Comparison of ENCODE assay signal across 8 cellular contexts in genomic region chr20:38251441-38251840, GRCh38. TPM values are rescaled to one million over a fixed set of nuclear protein-coding genes. Genes with fewer than 3 reads are reported as not detected.
"Had no signal": no experiment of that assay in that cellular context is flagged by ENCODE, and none has a peak within 500 bp of the region (broad histone marks: within the 10 kb centered on the region; RNA-seq: fewer than 3 reads in every experiment).

No MANE protein-coding gene starts in this region.

RNA-seq across cellular contexts. Expression of gene KIAA1755, which starts 9.1 kb away (rescaled TPM):
- total RNA-seq: activated B cell treated with CpG ODN at 0.5 μM for 24 hours; activated CD4-positive, alpha-beta T cell treated with anti-CD3 and anti-CD28 coated beads, Interleukin-2, amount 10 ng/mL, durations not matched to agents 24 days and 14 days; activated CD8-positive, alpha-beta memory T cell treated with anti-CD3 and anti-CD28 coated beads, Interleukin-2, amount 10 ng/mL, durations not matched to agents 7 days and 5 days; activated T-helper 1 cell treated with anti-CD3 and anti-CD28 coated beads, Interleukin-12 subunit alpha, Interleukin-12 subunit beta, Interleukin-2, Interleukin-4 antibody, amounts not matched to agents 30 ng/mL and 10 ng/mL and 1 ng/mL, durations not matched to agents 14 hours and 24 hours and 36 hours; T-helper 17 cell had no signal
- polyA plus RNA-seq: HepG2 had no signal

RNA-seq across cellular contexts. Expression of gene BPI, which starts 52.5 kb away (rescaled TPM):
- total RNA-seq: activated B cell treated with CpG ODN at 0.5 μM for 24 hours; activated CD4-positive, alpha-beta T cell treated with anti-CD3 and anti-CD28 coated beads, Interleukin-2, amount 10 ng/mL, durations not matched to agents 24 days and 14 days; activated CD8-positive, alpha-beta memory T cell treated with anti-CD3 and anti-CD28 coated beads, Interleukin-2, amount 10 ng/mL, durations not matched to agents 7 days and 5 days; activated T-helper 1 cell treated with anti-CD3 and anti-CD28 coated beads, Interleukin-12 subunit alpha, Interleukin-12 subunit beta, Interleukin-2, Interleukin-4 antibody, amounts not matched to agents 30 ng/mL and 10 ng/mL and 1 ng/mL, durations not matched to agents 14 hours and 24 hours and 36 hours; body of pancreas; HepG2; Peyer's patch; T-helper 17 cell had no signal
- polyA plus RNA-seq: HepG2 had no signal
